In the genomic region with DNA sequence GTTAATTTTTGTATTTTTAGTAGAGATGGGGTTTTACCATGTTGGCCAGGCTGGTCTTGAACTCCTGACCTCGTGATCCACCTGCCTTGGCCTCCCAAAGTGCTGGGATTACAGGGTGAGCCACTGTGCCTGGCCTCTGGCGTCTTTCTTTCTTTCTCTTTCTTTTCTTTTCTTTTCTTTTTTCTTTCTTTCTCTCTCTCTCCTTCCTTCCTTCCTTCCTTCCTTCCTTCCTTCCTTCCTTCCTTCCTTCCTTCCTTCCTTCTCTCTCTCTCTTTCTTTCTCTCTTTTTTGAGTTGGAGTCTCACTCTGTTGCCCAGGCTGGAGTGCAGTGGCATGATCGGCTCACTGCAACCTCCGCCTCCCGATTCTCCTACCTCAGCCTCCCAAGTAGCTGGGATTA, we compare ENCODE assay signal across 4 cellular contexts. TPM values are rescaled to one million over a fixed set of nuclear protein-coding genes. Genes with fewer than 3 reads are reported as not detected.
"Had no signal": no experiment of that assay in that cellular context is flagged by ENCODE, and none has a peak within 500 bp of the region (broad histone marks: within the 10 kb centered on the region; RNA-seq: fewer than 3 reads in every experiment).

No MANE protein-coding gene starts in this region.

RNA-seq across cellular contexts. Expression of a gene that starts 20.5 kb away (rescaled TPM):
- total RNA-seq: HepG2, HT-29, IMR-90 had no signal
- polyA plus RNA-seq: HepG2, IgD-negative memory B cell had no signal

RNA-seq across cellular contexts. Expression of a gene that starts 30.1 kb away (rescaled TPM):
- total RNA-seq: HepG2, HT-29, IMR-90 had no signal
- polyA plus RNA-seq: HepG2 had no signal

RNA-seq across cellular contexts. Expression of a gene that starts 50.9 kb away (rescaled TPM):
- total RNA-seq: HepG2, HT-29, IMR-90 had no signal
- polyA plus RNA-seq: HepG2, IgD-negative memory B cell had no signal
